13 cellular contexts compared by ENCODE assay signal in the genomic region with DNA sequence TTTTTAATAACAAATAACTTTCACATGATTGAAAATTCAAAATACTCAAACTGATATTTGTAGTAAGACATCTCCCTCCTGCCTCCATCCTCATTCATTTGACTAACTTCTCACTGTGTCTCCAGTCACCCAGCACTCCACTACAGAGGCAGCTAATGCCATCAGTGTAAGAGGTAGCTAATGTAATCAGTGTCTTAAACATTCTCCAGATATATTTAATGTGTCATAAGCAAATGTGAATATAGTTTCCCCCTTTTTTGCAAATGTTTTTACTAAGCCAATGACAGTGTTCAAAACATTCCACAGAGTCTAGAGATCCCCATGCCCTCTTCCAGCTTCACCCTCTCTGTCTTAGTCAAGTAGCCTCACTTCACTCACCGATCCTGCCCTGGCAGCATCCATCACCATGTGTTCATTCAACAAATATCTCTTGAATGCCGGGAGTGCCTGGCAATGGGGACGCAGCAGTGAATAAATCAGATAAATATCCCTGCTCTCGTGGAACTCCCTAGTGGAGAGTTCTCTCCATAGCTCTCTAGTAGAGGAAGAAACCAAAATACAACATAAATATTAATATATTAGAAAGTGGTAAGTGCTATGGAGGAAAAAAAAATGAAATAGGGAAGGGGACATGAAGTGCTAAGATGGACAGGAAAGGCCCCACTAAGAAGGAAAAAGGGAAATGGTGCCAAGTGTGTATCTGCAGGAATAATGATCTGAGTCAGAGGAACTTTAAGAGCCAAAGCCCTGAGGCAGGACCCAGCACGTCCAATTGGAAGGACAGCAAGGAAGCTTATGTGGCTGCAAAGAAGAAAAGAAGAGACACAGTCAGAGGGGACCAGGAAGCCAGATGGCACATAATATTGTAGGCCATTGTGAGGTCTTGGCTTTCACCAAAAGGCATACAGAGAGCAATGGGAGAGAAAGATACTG. TPM values are rescaled to one million over a fixed set of nuclear protein-coding genes. Genes with fewer than 3 reads are reported as not detected.
A peak's percentile ranks its signal among the peaks of the same experiment; 100 is the strongest.
DNase-seq lines count a peak whose midpoint lies in the region; ATAC-seq and TF ChIP-seq lines count a peak whose summit lies in the region.
"Had no signal": no experiment of that assay in that cellular context is flagged by ENCODE, and none has a peak within 500 bp of the region (broad histone marks: within the 10 kb centered on the region; RNA-seq: fewer than 3 reads in every experiment).

No MANE protein-coding gene starts in this region.

- no peaks in the 10 kb centered on the region for H4K20me1 ChIP-seq in PC-3 (ENCODE audit: low read length)

- no peak overlapping the region for H3K4me3 ChIP-seq in PC-3 (ENCODE audit: low read length)
- H3K4me3 ChIP-seq: neural progenitor cell had no signal

- H3K27ac ChIP-seq in PC-3 (ENCODE audit: low read length), result 0 out of 2 replicates have a peak overlapping the region, but pooled peaks have one; percentile 12
- H3K27ac ChIP-seq: neural progenitor cell had no signal

- H3K9me3 Mint-ChIP-seq in mesothelial cell of epicardium, result peaks cover 13% of the 10 kb centered on the region
- H3K9me3 Mint-ChIP-seq: stimulated activated effector memory CD8-positive, alpha-beta T cell treated with anti-CD3 and anti-CD28 coated beads, Interleukin-12 subunit alpha, Interleukin-12 subunit beta, amount 100 ng/mL, for 72 hours had no signal

- TF ChIP-seq CTCF in PC-3 (conservative IDR thresholded peaks at IDR 0.05; ENCODE audit: low read depth, low read length) (no peak), mesothelial cell of epicardium (IDR thresholded peaks at IDR 0.05; ENCODE audit: unreplicated experiment) (no peak)

- no peaks in the 10 kb centered on the region for H3K27me3 ChIP-seq in PC-3 (ENCODE audit: low read length)
- H3K27me3 ChIP-seq: neural progenitor cell had no signal

- H3K4me2 ChIP-seq in PC-3 (ENCODE audit: low read length), result no peak overlapping the region
- H3K4me2 ChIP-seq: neural progenitor cell had no signal

- H3K27me3 Mint-ChIP-seq in mesothelial cell of epicardium (ENCODE audit: low read depth), result no peaks in the 10 kb centered on the region
- H3K27me3 Mint-ChIP-seq: activated naive CD8-positive, alpha-beta T cell treated with anti-CD3 and anti-CD28 coated beads, Interleukin-2, amount 10 ng/mL, durations not matched to agents 7 days and 5 days had no signal

- H3K27ac Mint-ChIP-seq in mesothelial cell of epicardium, result peak overlapping the region; percentile 40
- H3K27ac Mint-ChIP-seq: activated naive CD8-positive, alpha-beta T cell treated with anti-CD3 and anti-CD28 coated beads, Interleukin-2, amount 10 ng/mL, durations not matched to agents 7 days and 5 days; neural progenitor cell; stimulated activated effector memory CD8-positive, alpha-beta T cell treated with anti-CD3 and anti-CD28 coated beads, Interleukin-12 subunit alpha, Interleukin-12 subunit beta, amount 100 ng/mL, for 72 hours had no signal

- H3K9me2 ChIP-seq in PC-3 (replicated peaks; ENCODE audit: low read length), result no peaks in the 10 kb centered on the region

- POLR2A ChIA-PET in PC-3 (lab: Charles Lee; ENCODE audit: unreplicated experiment), result no interaction called here

- H3K4me1 Mint-ChIP-seq in mesothelial cell of epicardium, result peaks cover 12% of the 10 kb centered on the region
- H3K4me1 Mint-ChIP-seq: activated naive CD8-positive, alpha-beta T cell treated with anti-CD3 and anti-CD28 coated beads, Interleukin-2, amount 10 ng/mL, durations not matched to agents 7 days and 5 days; neural progenitor cell had no signal

- H3F3A ChIP-seq in PC-3 (ENCODE audit: low read length, unreplicated experiment), result peaks cover 4% of the 10 kb centered on the region

- H2AFZ ChIP-seq in PC-3 (ENCODE audit: low read length), result no peak overlapping the region
- H2AFZ ChIP-seq: neural progenitor cell had no signal

- H3K36me3 Mint-ChIP-seq in mesothelial cell of epicardium, result peaks cover 13% of the 10 kb centered on the region
- H3K36me3 Mint-ChIP-seq: neural progenitor cell had no signal

- DNase-seq in Daoy (ENCODE audit: low read depth) (peak; percentile 6), PC-3 (peak; percentile 84), dermis blood vessel endothelial cell (peak; percentile 33), mesothelial cell of epicardium (ENCODE audit: low spot score in 2 of 2, unreplicated experiment in 2 of 2) (no peak), NCI-H1048 (lab: John Stamatoyannopoulos, UW) (no peak), DMS153 treated with DMSO at 0.1 percent for 48 hours (lab: John Stamatoyannopoulos, UW; ENCODE audit: unreplicated experiment) (no peak)
- DNase-seq in stimulated activated CD8-positive, alpha-beta memory T cell treated with anti-CD3 and anti-CD28 coated beads, Interleukin-4, amount 100 ng/mL, for 48 hours, result no peak
- DNase-seq: activated naive CD8-positive, alpha-beta T cell treated with anti-CD3 and anti-CD28 coated beads, Interleukin-2, amount 10 ng/mL, durations not matched to agents 7 days and 5 days; kidney; NCI-H146 had no signal

- no peaks in the 10 kb centered on the region for H3K9me3 ChIP-seq in PC-3 (ENCODE audit: low read length)

- peaks cover 9% of the 10 kb centered on the region; the same call in 1 of the 2 replicates for H3K36me3 ChIP-seq in PC-3 (ENCODE audit: low read depth, low read length)
- H3K36me3 ChIP-seq: neural progenitor cell had no signal

- H3K79me2 ChIP-seq in PC-3 (ENCODE audit: low read length), result no peaks in the 10 kb centered on the region

- intact Hi-C loops in PC-3 (cut with micrococcal nuclease), result no loop called here

- CTCF ChIA-PET in PC-3 (lab: Charles Lee), result interaction anchor here (0.6 to 0.7 kb wide), 3 partner anchors 34 to 1245 kb away, joined by 3 read pairs; no protein-coding TSS in a partner anchor

- BruUV-seq in PC-3 (replicated peaks; lab: Mats Ljungman, UMichigan), result no TSS peak

- H3K9ac ChIP-seq in PC-3 (ENCODE audit: low read length), result no peak overlapping the region
- H3K9ac ChIP-seq: neural progenitor cell had no signal

- peaks cover 9% of the 10 kb centered on the region for H3K4me1 ChIP-seq in PC-3 (ENCODE audit: insufficient read depth, low read length)
- H3K4me1 ChIP-seq: neural progenitor cell had no signal

- no peak overlapping the region for H3K4me3 Mint-ChIP-seq in mesothelial cell of epicardium
- H3K4me3 Mint-ChIP-seq: activated naive CD8-positive, alpha-beta T cell treated with anti-CD3 and anti-CD28 coated beads, Interleukin-2, amount 10 ng/mL, durations not matched to agents 7 days and 5 days; neural progenitor cell; stimulated activated effector memory CD8-positive, alpha-beta T cell treated with anti-CD3 and anti-CD28 coated beads, Interleukin-12 subunit alpha, Interleukin-12 subunit beta, amount 100 ng/mL, for 72 hours had no signal

- ATAC-seq in PC-3, result peak; percentile 88
- ATAC-seq in HG03457 (IDR thresholded peaks at IDR 0.05; ENCODE audit: unreplicated experiment), result no peak
- ATAC-seq: stimulated activated effector memory CD8-positive, alpha-beta T cell treated with anti-CD3 and anti-CD28 coated beads, Interleukin-12 subunit alpha, Interleukin-12 subunit beta, amount 100 ng/mL, for 72 hours had no signal

RNA-seq across cellular contexts. Expression of a gene that starts 18.7 kb away (rescaled TPM):
- total RNA-seq in Daoy (2014; rRNA removed; shearing (Covaris generic)), result 20.6 and 20.8 TPM in 2 replicates
- total RNA-seq in PC-3 (2014; rRNA removed), result 36.6 and 40.7 TPM in 2 replicates
- total RNA-seq in dermis blood vessel endothelial cell, result 20.4 and 28.1 TPM in 2 replicates
- 14.5 to 15.8 TPM (median 15.6 TPM) in 3 replicates for total RNA-seq in mesothelial cell of epicardium

RNA-seq across cellular contexts. Expression of a gene that starts 30.3 kb away (rescaled TPM):
- 39.7 and 45.4 TPM in 2 replicates for total RNA-seq in Daoy (2014; rRNA removed; shearing (Covaris generic))
- total RNA-seq in PC-3 (2014; rRNA removed) (76.1 and 102 TPM in 2 replicates), dermis blood vessel endothelial cell (51.5 and 60.4 TPM in 2 replicates), mesothelial cell of epicardium (79.4 to 85.1 TPM (median 82.6 TPM) in 3 replicates)

Comparison
In these comparisons a context has a peak if more than half of its experiments do, and no peak if none do; other contexts are left out.
1. DNase-seq: peak in Daoy (single experiment), PC-3 (single experiment) and dermis blood vessel endothelial cell (single experiment); none in mesothelial cell of epicardium (0 of 2), stimulated activated CD8-positive, alpha-beta memory T cell treated with anti-CD3 and anti-CD28 coated beads, Interleukin-4, amount 100 ng/mL, for 48 hours (single experiment), NCI-H1048 (single experiment) and DMS153 treated with DMSO at 0.1 percent for 48 hours (single experiment).